ENCODE assay signal across 11 cellular contexts in genomic region chrX:120672389-120672788, GRCh38. TPM values are rescaled to one million over a fixed set of nuclear protein-coding genes. Genes with fewer than 3 reads are reported as not detected.
DNase-seq lines count a peak whose midpoint lies in the region; ATAC-seq, FAIRE-seq and TF ChIP-seq lines count a peak whose summit lies in the region.
"Had no signal": no experiment of that assay in that cellular context is flagged by ENCODE, and none has a peak within 500 bp of the region (broad histone marks: within the 10 kb centered on the region; RNA-seq: fewer than 3 reads in every experiment).

No MANE protein-coding gene starts in this region.

- peak overlapping the region; percentile 55 for H3K27ac ChIP-seq in astrocyte (ENCODE audit: low read depth, low read length)
- no peak overlapping the region for H3K27ac ChIP-seq in dorsolateral prefrontal cortex
- H3K27ac ChIP-seq: WERI-Rb-1 had no signal

- H3K4me1 ChIP-seq in astrocyte (ENCODE audit: insufficient read depth, low read length): peaks cover 14% of the 10 kb centered on the region

- ATAC-seq in left ventricle myocardium superior (peak; percentile 97), HG03175 (IDR thresholded peaks at IDR 0.05; ENCODE audit: unreplicated experiment) (no peak)
- no peak for ATAC-seq in activated naive CD4-positive, alpha-beta T cell treated with anti-CD3 and anti-CD28 coated beads, Interleukin-2, amount 50 U/mL, for 72 hours

- H3K4me3 ChIP-seq in astrocyte (ENCODE audit: insufficient read depth, low read depth, low read length) (no peak overlapping the region), dorsolateral prefrontal cortex (no peak overlapping the region)

- H3K27me3 ChIP-seq in astrocyte (ENCODE audit: insufficient read depth, low read length): no peaks in the 10 kb centered on the region
- H3K27me3 ChIP-seq in dorsolateral prefrontal cortex: peaks cover 0 to 17% (median 0%) of the 10 kb centered on the region in 45 donors

- no peaks in the 10 kb centered on the region for H3K36me3 ChIP-seq in astrocyte (ENCODE audit: insufficient read depth, low read length)
- H3K36me3 ChIP-seq: WERI-Rb-1 had no signal

- H3K9ac ChIP-seq in astrocyte (ENCODE audit: low read length): peak overlapping the region; percentile 27

- no peaks in the 10 kb centered on the region for H3K9me3 Mint-ChIP-seq in astrocyte (ENCODE audit: unreplicated experiment)
- peaks cover 0 to 10% of the 10 kb centered on the region in 2 donors for H3K9me3 Mint-ChIP-seq in activated naive CD4-positive, alpha-beta T cell treated with anti-CD3 and anti-CD28 coated beads, Interleukin-2, amount 50 U/mL, for 72 hours
- H3K9me3 Mint-ChIP-seq: immature natural killer cell had no signal

- H3K36me3 Mint-ChIP-seq in astrocyte (ENCODE audit: low read depth, unreplicated experiment): no peaks in the 10 kb centered on the region
- H3K36me3 Mint-ChIP-seq in activated naive CD4-positive, alpha-beta T cell treated with anti-CD3 and anti-CD28 coated beads, Interleukin-2, amount 50 U/mL, for 72 hours: peaks cover 6 to 28% of the 10 kb centered on the region in 2 donors
- H3K36me3 Mint-ChIP-seq: immature natural killer cell had no signal

- peak overlapping the region; percentile 56 for H3K4me2 ChIP-seq in astrocyte (ENCODE audit: low read length)

- no peaks in the 10 kb centered on the region for H4K20me1 ChIP-seq in astrocyte (ENCODE audit: insufficient read depth, low read length)

- H3K9me3 ChIP-seq in astrocyte (ENCODE audit: insufficient read depth, low read depth, low read length): no peaks in the 10 kb centered on the region

- peak; percentile 18 for DNase-seq in H54 (ENCODE audit: insufficient read length, low spot score)
- peak; percentile 83 for DNase-seq in astrocyte (ENCODE audit: low read depth)
- DNase-seq in left ventricle myocardium superior: peak; percentile 50
- DNase-seq in smooth muscle cell of the brain vasculature (ENCODE audit: low read depth, low spot score): peak; percentile 39
- DNase-seq in activated naive CD4-positive, alpha-beta T cell treated with anti-CD3 and anti-CD28 coated beads, Interleukin-2, amount 50 U/mL, for 72 hours (ENCODE audit: low spot score in 2 of 2): no peak
- DNase-seq in NCI-H510A (lab: John Stamatoyannopoulos, UW): no peak
- DNase-seq in dorsolateral prefrontal cortex: no peak
- DNase-seq: immature natural killer cell, NCI-H526 treated with DMSO at 0.1 percent for 48 hours, WERI-Rb-1 had no signal

- FAIRE-seq in H54 (lab: Jason Lieb, UNC) (peak; percentile 94), astrocyte (lab: Jason Lieb, UNC) (peak; percentile 34)

- no peaks in the 10 kb centered on the region for H3K27me3 Mint-ChIP-seq in astrocyte (ENCODE audit: low read depth, unreplicated experiment)

- H3K79me2 ChIP-seq in astrocyte (ENCODE audit: insufficient read depth, low read length): no peaks in the 10 kb centered on the region

- TF ChIP-seq POLR2A in H54 (IDR thresholded peaks at IDR 0.05; ENCODE audit: low read depth, low read length): no peak

- H3K27ac Mint-ChIP-seq in astrocyte (ENCODE audit: unreplicated experiment): no peak overlapping the region
- no peak overlapping the region for H3K27ac Mint-ChIP-seq in activated naive CD4-positive, alpha-beta T cell treated with anti-CD3 and anti-CD28 coated beads, Interleukin-2, amount 50 U/mL, for 72 hours
- H3K27ac Mint-ChIP-seq: immature natural killer cell had no signal

- H3K4me1 Mint-ChIP-seq in astrocyte (ENCODE audit: low read depth, unreplicated experiment): peaks cover 5% of the 10 kb centered on the region
- H3K4me1 Mint-ChIP-seq: immature natural killer cell had no signal

- intact Hi-C loops in left ventricle myocardium superior (cut with micrococcal nuclease): no loop called here
- intact Hi-C loops in dorsolateral prefrontal cortex (cut with DNase I): no loop called here

- TF ChIP-seq CTCF in astrocyte (IDR thresholded peaks at IDR 0.05; ENCODE audit: insufficient read depth, low read depth, low read length): no peak
- TF ChIP-seq CTCF in dorsolateral prefrontal cortex (IDR thresholded peaks at IDR 0.05 in 54 of 56, conservative IDR thresholded peaks at IDR 0.05 in 2 of 56; ENCODE audit: low read depth in 1 of 56, partially characterized antibody in 56 of 56): no peak

- no peak overlapping the region for H3K4me3 Mint-ChIP-seq in astrocyte (ENCODE audit: unreplicated experiment)
- H3K4me3 Mint-ChIP-seq: immature natural killer cell had no signal

- peak overlapping the region; percentile 52 for H2AFZ ChIP-seq in astrocyte (ENCODE audit: low read depth, low read length)

RNA-seq across cellular contexts. Expression of gene C1GALT1C1, which starts 42.5 kb away (rescaled TPM):
- total RNA-seq in astrocyte (12.7 and 12.8 TPM in 2 replicates), left ventricle myocardium superior (16.0 TPM), dorsolateral prefrontal cortex (10 to 100 TPM in 95 of 120 experiments, 1 to 10 TPM in 25; 7.9 to 15.8 (median 11.7) TPM)
- total RNA-seq in activated naive CD4-positive, alpha-beta T cell treated with anti-CD3 and anti-CD28 coated beads, Interleukin-2, amount 50 U/mL, for 72 hours: 10 to 100 TPM; 20.4 to 28.5 TPM

Comparison
In these comparisons a context has a peak if more than half of its experiments do, and no peak if none do; other contexts are left out.
1. DNase-seq: peak in H54 (single experiment), astrocyte (single experiment), left ventricle myocardium superior (single experiment) and smooth muscle cell of the brain vasculature (single experiment); none in activated naive CD4-positive, alpha-beta T cell treated with anti-CD3 and anti-CD28 coated beads, Interleukin-2, amount 50 U/mL, for 72 hours (0 of 2), NCI-H510A (single experiment) and dorsolateral prefrontal cortex (0 of 10).